8 cellular contexts compared by ENCODE assay signal in genomic region chr1:12166834-12167492, GRCh38. TPM values are rescaled to one million over a fixed set of nuclear protein-coding genes. Genes with fewer than 3 reads are reported as not detected.
DNase-seq lines count a peak whose midpoint lies in the region; ATAC-seq and TF ChIP-seq lines count a peak whose summit lies in the region.

TSS of gene TNFRSF1B (plus strand) at chr1:12166991. CDS start at chr1:12167092, 101 bp downstream.

- DNase-seq in NOMO-1 treated with DMSO at 0.1 percent for 48 hours (lab: John Stamatoyannopoulos, UW; ENCODE audit: unreplicated experiment): peak; percentile 47
- peak; percentile 81 to 86 for DNase-seq in activated T-cell treated with anti-CD3 and anti-CD28 coated beads, Interleukin-2, amount 50 U/mL, for 48 hours
- DNase-seq in fibroblast of lung (ENCODE audit: low read depth in 2 of 2): peak in 1 of 2 donors; percentile 17
- peak; percentile 77 for DNase-seq in nephron progenitor cell
- DNase-seq in tibial artery: no peak
- no peak for DNase-seq in NCI-H1694 (lab: John Stamatoyannopoulos, UW)

- H3K27me3 ChIP-seq in DOHH2 (ENCODE audit: control insufficient read depth, low read length): peaks cover 82% of the 10 kb centered on the region
- H3K27me3 ChIP-seq in fibroblast of lung (ENCODE audit: control insufficient read depth, insufficient read depth, low read length): no peaks in the 10 kb centered on the region
- peaks cover 0 to 27% of the 10 kb centered on the region in 2 donors for H3K27me3 ChIP-seq in tibial artery

- peaks cover 31% of the 10 kb centered on the region for H3K27me3 Mint-ChIP-seq in nephron progenitor cell (ENCODE audit: low read depth, poor library complexity)

- H3K36me3 Mint-ChIP-seq in nephron progenitor cell (ENCODE audit: low read depth): no peaks in the 10 kb centered on the region

- H3K27ac ChIP-seq in DOHH2 (ENCODE audit: low read depth, low read length) (no peak within 1 kb of the TSS), fibroblast of lung (ENCODE audit: insufficient read depth, low read length) (peak within 1 kb of the TSS; percentile 68), tibial artery (peak within 1 kb of the TSS; percentile 48 to 64)

- H3K9me2 ChIP-seq in DOHH2 (replicated peaks; ENCODE audit: control insufficient read depth, low read length): no peaks in the 10 kb centered on the region

- peak within 1 kb of the TSS; percentile 76 for H3K4me3 Mint-ChIP-seq in nephron progenitor cell

- H3K27ac Mint-ChIP-seq in nephron progenitor cell: no peak within 1 kb of the TSS

- peak within 1 kb of the TSS; percentile 23 for H3K4me3 ChIP-seq in DOHH2 (ENCODE audit: low read length)
- H3K4me3 ChIP-seq in fibroblast of lung (replicated peaks in 1 of 4; ENCODE audit: control extremely low read depth in 1 of 4, insufficient read depth in 1 of 4, low read depth in 3 of 4, low read length in 4 of 4): peak within 1 kb of the TSS; percentile 57 to 81 (median 76)
- H3K4me3 ChIP-seq in tibial artery: peak within 1 kb of the TSS; percentile 57 to 72

- H3K9me3 ChIP-seq in DOHH2 (ENCODE audit: control insufficient read depth, insufficient read depth, low read length) (no peaks in the 10 kb centered on the region), fibroblast of lung (ENCODE audit: control insufficient read depth, insufficient read depth, low read depth, low read length) (no peaks in the 10 kb centered on the region), tibial artery (no peaks in the 10 kb centered on the region)

- peak; percentile 49 for ATAC-seq in GM21529 (IDR thresholded peaks at IDR 0.05; ENCODE audit: unreplicated experiment)

- H3K79me2 ChIP-seq in DOHH2 (ENCODE audit: control insufficient read depth, low read length) (no peaks in the 10 kb centered on the region), fibroblast of lung (ENCODE audit: control insufficient read depth, insufficient read depth, low read length) (peaks cover 41% of the 10 kb centered on the region)

- H3F3A ChIP-seq in DOHH2 (ENCODE audit: control insufficient read depth, insufficient read depth): 0 out of 2 replicates have a peak, but pooled peaks cover 2% of the 10 kb centered on the region

- peak within 1 kb of the TSS; percentile 76 for H3K9ac ChIP-seq in fibroblast of lung (ENCODE audit: insufficient read depth, low read length)

- H3K36me3 ChIP-seq in DOHH2 (ENCODE audit: control insufficient read depth, low read length) (no peaks in the 10 kb centered on the region), fibroblast of lung (ENCODE audit: control insufficient read depth, insufficient read depth, low read length) (peaks cover 2% of the 10 kb centered on the region), tibial artery (no peaks in the 10 kb centered on the region)

- H3K9me3 Mint-ChIP-seq in nephron progenitor cell: no peaks in the 10 kb centered on the region

- TF ChIP-seq CTCF in DOHH2 (IDR thresholded peaks at IDR 0.05; ENCODE audit: low read depth, low read length, poor library complexity, severe bottlenecking) (no peak), fibroblast of lung (conservative IDR thresholded peaks at IDR 0.05 in 1 of 2, IDR thresholded peaks at IDR 0.05 in 1 of 2; ENCODE audit: low read depth in 1 of 2, low read length in 2 of 2) (no peak), nephron progenitor cell (IDR thresholded peaks at IDR 0.05) (no peak), tibial artery (IDR thresholded peaks at IDR 0.05) (no peak)

- peaks cover 7% of the 10 kb centered on the region; the same call in 1 of the 2 replicates for H4K20me1 ChIP-seq in DOHH2 (ENCODE audit: control insufficient read depth, insufficient read depth, low read depth, low read length)
- no peaks in the 10 kb centered on the region for H4K20me1 ChIP-seq in fibroblast of lung (ENCODE audit: control insufficient read depth, extremely low read depth, insufficient read depth, low read length)

- intact Hi-C loops in tibial artery (cut with DNase I; ENCODE audit: low total_unique reads): no loop called here

- peaks cover 23% of the 10 kb centered on the region for H3K4me1 ChIP-seq in DOHH2 (ENCODE audit: control insufficient read depth, low read length)
- H3K4me1 ChIP-seq in fibroblast of lung (ENCODE audit: control insufficient read depth, extremely low read depth, insufficient read depth, low read length): peaks cover 6% of the 10 kb centered on the region
- H3K4me1 ChIP-seq in tibial artery: peaks cover 0 to 22% (median 17%) of the 10 kb centered on the region in 4 donors

- peaks cover 25% of the 10 kb centered on the region for H3K4me1 Mint-ChIP-seq in nephron progenitor cell

- peak within 1 kb of the TSS; percentile 19 for H2AFZ ChIP-seq in fibroblast of lung (ENCODE audit: low read length)

- peak within 1 kb of the TSS; percentile 55 for H3K4me2 ChIP-seq in DOHH2 (ENCODE audit: low read length)
- peak within 1 kb of the TSS; percentile 90 for H3K4me2 ChIP-seq in fibroblast of lung (ENCODE audit: extremely low read depth, insufficient read depth, low read length)

RNA-seq across cellular contexts. Expression of gene TNFRSF1B, which starts in this region (rescaled TPM):
- 23.9 and 24.8 TPM in 2 replicates for total RNA-seq in fibroblast of lung
- polyA plus RNA-seq in fibroblast of lung: 14.8 and 27.5 TPM in 2 replicates
- polyA plus RNA-seq in fibroblast of lung (2012): 20.5 and 37.0 TPM in 2 replicates
- polyA minus RNA-seq in fibroblast of lung (ENCODE audit: low replicate concordance): 43.1 and 95.0 TPM in 2 replicates

Comparison
In these comparisons a context has a peak if more than half of its experiments do, and no peak if none do; other contexts are left out.
1. H3K4me3 ChIP-seq: peak in every context shown above with its lines; median percentile 76 in fibroblast of lung; 64 in tibial artery; 23 in DOHH2.
2. DNase-seq: peak in NOMO-1 treated with DMSO at 0.1 percent for 48 hours (single experiment), activated T-cell treated with anti-CD3 and anti-CD28 coated beads, Interleukin-2, amount 50 U/mL, for 48 hours (2 of 2) and nephron progenitor cell (single experiment); none in tibial artery (0 of 2) and NCI-H1694 (single experiment).